Comparison of ENCODE assay signal across 8 cellular contexts in the genomic region with DNA sequence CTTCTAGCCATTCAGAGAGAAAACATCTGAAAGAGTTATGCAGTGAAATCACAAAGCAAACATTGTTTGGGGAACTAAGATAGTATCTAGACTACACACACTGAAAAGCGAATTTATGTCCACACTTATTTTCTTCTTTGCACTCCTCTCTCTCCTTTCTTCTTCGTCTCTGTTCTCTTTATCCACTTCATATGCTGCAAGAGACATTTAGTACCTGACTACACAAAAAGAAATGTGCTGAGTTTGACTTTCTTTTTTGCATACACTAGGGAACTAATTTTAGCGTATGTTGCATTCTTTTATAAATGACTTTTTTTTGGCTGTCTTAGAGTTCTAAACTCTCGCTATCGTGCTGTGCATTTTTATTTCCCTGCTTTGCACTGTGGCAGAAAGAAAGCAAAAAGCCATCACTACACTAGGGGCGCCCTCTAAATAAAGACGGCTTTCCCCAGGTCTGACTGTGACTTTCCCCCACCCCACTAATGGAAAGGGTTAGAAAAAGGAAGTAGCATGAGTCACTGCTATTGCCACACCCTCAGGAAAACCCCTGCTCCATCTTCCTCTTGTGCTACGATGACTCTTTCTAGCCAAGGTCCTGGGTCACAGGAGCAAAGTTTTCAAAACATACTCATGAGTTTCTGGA.
DNase-seq lines count a peak whose midpoint lies in the region; ATAC-seq, FAIRE-seq and TF ChIP-seq lines count a peak whose summit lies in the region.

No MANE protein-coding gene starts in this region.

- WGBS in A549 (ENCODE audit: missing lambda C conversion rate), result under 1% methylated on average over 8 of the region's 8 CpGs

- H3K4me2 ChIP-seq in A549, result peak overlapping the region; percentile 69

- H3K27ac Mint-ChIP-seq in activated T-cell treated with anti-CD3 and anti-CD28 coated beads, Interleukin-2, amount 50 U/mL, for 72 hours, result peak overlapping the region; percentile 91

- peaks cover 21 to 30% of the 10 kb centered on the region in 2 donors for H3K36me3 Mint-ChIP-seq in activated T-cell treated with anti-CD3 and anti-CD28 coated beads, Interleukin-2, amount 50 U/mL, for 72 hours (ENCODE audit: insufficient read depth in 2 of 2)

- POLR2A ChIA-PET in A549 (lab: Yijun Ruan, JAX), result no interaction called here

- H3K9me3 Mint-ChIP-seq in activated T-cell treated with anti-CD3 and anti-CD28 coated beads, Interleukin-2, amount 50 U/mL, for 72 hours, result peaks cover 14 to 17% of the 10 kb centered on the region in 2 donors

- no peaks in the 10 kb centered on the region for H3K27me3 ChIP-seq in Peyer's patch

- H3K4me1 ChIP-seq in A549 (peaks cover 34% of the 10 kb centered on the region), Peyer's patch (peaks cover 0 to 18% (median 2%) of the 10 kb centered on the region in 4 donors)

- H3K27me3 Mint-ChIP-seq in activated T-cell treated with anti-CD3 and anti-CD28 coated beads, Interleukin-2, amount 50 U/mL, for 72 hours (ENCODE audit: low read depth), result no peaks in the 10 kb centered on the region

- TF ChIP-seq EP300 in A549 (IDR thresholded peaks at IDR 0.05), result no peak

- peak; percentile 24 to 37; a peak in 3 of 5 replicates for TF ChIP-seq RAD21 in A549 (conservative IDR thresholded peaks at IDR 0.05 in 1 of 2, IDR thresholded peaks at IDR 0.05 in 1 of 2)

- DNase-seq in A549 (ENCODE audit: low read depth in 1 of 2, low spot score in 1 of 2), result peak; percentile 76 to 89
- DNase-seq in Peyer's patch, result peak in 2 of 3 donors; percentile 50 to 80
- DNase-seq in activated T-cell treated with anti-CD3 and anti-CD28 coated beads, Interleukin-2, amount 50 U/mL, for 72 hours, result peak; percentile 79 to 85
- peak; percentile 88 for DNase-seq in germinal center (ENCODE audit: low spot score)
- DNase-seq in skeletal muscle cell (ENCODE audit: low read depth), result peak; percentile 84
- no peak for DNase-seq in NCI-H1048 (lab: John Stamatoyannopoulos, UW)

- peak overlapping the region; percentile 78 to 97 for H3K4me3 Mint-ChIP-seq in activated T-cell treated with anti-CD3 and anti-CD28 coated beads, Interleukin-2, amount 50 U/mL, for 72 hours

- ATAC-seq in A549 (peak; percentile 98 to 99), GM18868 (IDR thresholded peaks at IDR 0.05; ENCODE audit: unreplicated experiment) (peak; percentile 97), HG03064 (IDR thresholded peaks at IDR 0.05; ENCODE audit: low read depth, unreplicated experiment) (peak; percentile 90)
- ATAC-seq in activated T-cell treated with anti-CD3 and anti-CD28 coated beads, Interleukin-2, amount 50 U/mL, for 72 hours (replicated peaks in 1 of 2), result peak; percentile 99

- peak overlapping the region; percentile 51 to 82 for H3K27ac ChIP-seq in A549
- peak overlapping the region; percentile 23 to 53 (median 44) for H3K27ac ChIP-seq in Peyer's patch

- 0 out of 3 replicates have a peak, but pooled peaks cover 2% of the 10 kb centered on the region for H3K9me3 ChIP-seq in A549
- no peaks in the 10 kb centered on the region for H3K9me3 ChIP-seq in Peyer's patch

- CTCF ChIA-PET in A549 (lab: Yijun Ruan, JAX), result interaction anchor here (0.6 to 1.5 kb wide), 7 partner anchors 9 to 152 kb away, joined by 3 to 4 read pairs (median 3); no protein-coding TSS in a partner anchor

- peak overlapping the region; percentile 29; the same call in 2 of the 3 replicates for H3K4me3 ChIP-seq in A549
- peak overlapping the region in 2 of 4 donors; percentile 13 to 14 for H3K4me3 ChIP-seq in Peyer's patch
- H3K4me3 ChIP-seq in skeletal muscle cell (ENCODE audit: low read depth, low read length), result no peak overlapping the region

- TF ChIP-seq POLR2A in A549 (IDR thresholded peaks at IDR 0.05; ENCODE audit: low read length), result no peak
- TF ChIP-seq POLR2A in Peyer's patch (IDR thresholded peaks at IDR 0.05), result no peak

- no peaks in the 10 kb centered on the region for H3K36me3 ChIP-seq in Peyer's patch

- no peak for FAIRE-seq in A549 (lab: Jason Lieb, UNC)

- peaks cover 35% of the 10 kb centered on the region for H3K4me1 Mint-ChIP-seq in activated T-cell treated with anti-CD3 and anti-CD28 coated beads, Interleukin-2, amount 50 U/mL, for 72 hours (ENCODE audit: low read depth)

- peak; percentile 28 for TF ChIP-seq CTCF in A549 (IDR thresholded peaks at IDR 0.05)
- TF ChIP-seq CTCF in Peyer's patch (IDR thresholded peaks at IDR 0.05), result peak; percentile 14 to 37 (median 26)

TF ChIP-seq in A549, 52 proteins besides CTCF, POLR2A, EP300 and RAD21:
- TF ChIP-seq GATA3 (IDR thresholded peaks at IDR 0.05; ENCODE audit: borderline replicate concordance) (peak; percentile 20; the same call in 1 of the 2 replicates), JUN (IDR thresholded peaks at IDR 0.05) (peak in 1 of 2 experiments; percentile 23; a peak in 1 of 5 replicates), MAFK (IDR thresholded peaks at IDR 0.05; ENCODE audit: partially characterized antibody) (peak; percentile 84), EHF (CRISPR knock-in tag; IDR thresholded peaks at IDR 0.05) (no peak), TFCP2L1 (CRISPR knock-in tag; IDR thresholded peaks at IDR 0.05) (no peak), CEBPB (IDR thresholded peaks at IDR 0.05) (peak; percentile 39 to 87; a peak in 3 of 4 replicates), CBX8 (IDR thresholded peaks at IDR 0.05) (no peak), ZFP36 (IDR thresholded peaks at IDR 0.05; ENCODE audit: borderline replicate concordance, partially characterized antibody) (peak; percentile 51), HOXB13 (CRISPR knock-in tag; IDR thresholded peaks at IDR 0.05; ENCODE audit: low read depth) (no peak), JUNB (IDR thresholded peaks at IDR 0.05) (peak; percentile 50; the same call in 1 of the 2 replicates), FOSL2 (IDR thresholded peaks at IDR 0.05) (peak; percentile 69), FOSL2 (CRISPR knock-in tag; IDR thresholded peaks at IDR 0.05) (peak; percentile 94), SREBF2 (IDR thresholded peaks at IDR 0.05) (no peak), EHMT2 (IDR thresholded peaks at IDR 0.05; ENCODE audit: low read depth) (no peak), FOSB (CRISPR knock-in tag; IDR thresholded peaks at IDR 0.05) (no peak)
- TF ChIP-seq, protein P1, sequence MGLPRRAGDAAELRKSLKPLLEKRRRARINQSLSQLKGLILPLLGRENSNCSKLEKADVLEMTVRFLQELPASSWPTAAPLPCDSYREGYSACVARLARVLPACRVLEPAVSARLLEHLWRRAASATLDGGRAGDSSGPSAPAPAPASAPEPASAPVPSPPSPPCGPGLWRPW (IDR thresholded peaks at IDR 0.05), result 0 out of 2 replicates have a peak, but pooled peaks have one; percentile 34
- TF ChIP-seq, protein P2, sequence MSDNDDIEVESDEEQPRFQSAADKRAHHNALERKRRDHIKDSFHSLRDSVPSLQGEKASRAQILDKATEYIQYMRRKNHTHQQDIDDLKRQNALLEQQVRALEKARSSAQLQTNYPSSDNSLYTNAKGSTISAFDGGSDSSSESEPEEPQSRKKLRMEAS (IDR thresholded peaks at IDR 0.05), result peak; percentile 49; the same call in 1 of the 2 replicates
- TF ChIP-seq, protein P3, sequence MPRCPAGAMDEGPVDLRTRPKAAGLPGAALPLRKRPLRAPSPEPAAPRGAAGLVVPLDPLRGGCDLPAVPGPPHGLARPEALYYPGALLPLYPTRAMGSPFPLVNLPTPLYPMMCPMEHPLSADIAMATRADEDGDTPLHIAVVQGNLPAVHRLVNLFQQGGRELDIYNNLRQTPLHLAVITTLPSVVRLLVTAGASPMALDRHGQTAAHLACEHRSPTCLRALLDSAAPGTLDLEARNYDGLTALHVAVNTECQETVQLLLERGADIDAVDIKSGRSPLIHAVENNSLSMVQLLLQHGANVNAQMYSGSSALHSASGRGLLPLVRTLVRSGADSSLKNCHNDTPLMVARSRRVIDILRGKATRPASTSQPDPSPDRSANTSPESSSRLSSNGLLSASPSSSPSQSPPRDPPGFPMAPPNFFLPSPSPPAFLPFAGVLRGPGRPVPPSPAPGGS (IDR thresholded peaks at IDR 0.05), result 0 out of 3 replicates have a peak, but pooled peaks have one; percentile 37
